ENCODE assay signal across 8 cellular contexts in genomic region chr4:56468097-56468422, GRCh38. TPM values are rescaled to one million over a fixed set of nuclear protein-coding genes. Genes with fewer than 3 reads are reported as not detected.
DNase-seq lines count a peak whose midpoint lies in the region; ATAC-seq and TF ChIP-seq lines count a peak whose summit lies in the region.

No MANE protein-coding gene starts in this region.

- H3K4me1 ChIP-seq in GM23248 (ENCODE audit: insufficient read depth), result peaks cover 34% of the 10 kb centered on the region

- H2AFZ ChIP-seq in GM23248, result peak overlapping the region; percentile 89

- H3K4me2 ChIP-seq in GM23248 (ENCODE audit: unreplicated experiment), result peak overlapping the region; percentile 91

- CTCF ChIA-PET in activated CD8-positive, alpha-beta memory T cell treated with anti-CD3 and anti-CD28 coated beads, Interleukin-2, amount 10 ng/mL, durations not matched to agents 7 days and 5 days (lab: Charles Lee), result interaction anchor here (0.9 to 1.9 kb wide), 7 partner anchors 15 to 519 kb away, joined by 3 to 7 read pairs (median 4); partner anchors contain the start of genes CEP135, PAICS and PPAT
- CTCF ChIA-PET in activated CD4-positive, alpha-beta memory T cell treated with anti-CD3 and anti-CD28 coated beads for 36 hours (lab: Charles Lee), result interaction anchor here (0.7 to 2.2 kb wide), 7 partner anchors 24 to 368 kb away, joined by 3 to 7 read pairs (median 4); partner anchors contain the start of genes PAICS and PPAT

- intact Hi-C loops in activated CD4-positive, alpha-beta memory T cell treated with anti-CD3 and anti-CD28 coated beads for 36 hours (cut with micrococcal nuclease), result loop anchor here (2.0 to 10.0 kb wide), 2 partner anchors 439 to 507 kb away; partner anchors contain the start of genes NOA1, POLR2B and REST

- 0 to 1% methylated on average over 10 of the region's 10 CpGs for WGBS in GM23248 (ENCODE audit: low coverage in 1 of 2, low lambda C conversion rate in 2 of 2, missing lambda C conversion rate in 2 of 2), 2 experiments

- TF ChIP-seq CTCF in fibroblast of pulmonary artery (IDR thresholded peaks at IDR 0.05; ENCODE audit: low read length, missing control alignments) (no peak), nephron progenitor cell (IDR thresholded peaks at IDR 0.05) (no peak)

- no peaks in the 10 kb centered on the region for H3K9me3 Mint-ChIP-seq in activated CD8-positive, alpha-beta memory T cell treated with anti-CD3 and anti-CD28 coated beads, Interleukin-2, amount 10 ng/mL, durations not matched to agents 7 days and 5 days (ENCODE audit: low read depth)
- H3K9me3 Mint-ChIP-seq in activated CD4-positive, alpha-beta memory T cell treated with anti-CD3 and anti-CD28 coated beads for 36 hours, result no peaks in the 10 kb centered on the region
- H3K9me3 Mint-ChIP-seq in nephron progenitor cell, result no peaks in the 10 kb centered on the region

- no peak for TF ChIP-seq EP300 in Ishikawa (IDR thresholded peaks at IDR 0.05; ENCODE audit: borderline replicate concordance)

- peak; percentile 62 for DNase-seq in activated CD8-positive, alpha-beta memory T cell treated with anti-CD3 and anti-CD28 coated beads, Interleukin-2, amount 10 ng/mL, durations not matched to agents 7 days and 5 days
- no peak for DNase-seq in activated CD8-positive, alpha-beta memory T cell treated with anti-CD3 and anti-CD28 coated beads, Interleukin-2, amount 50 U/mL, for 48 hours
- DNase-seq in GM23248 (peak; percentile 73), fibroblast of pulmonary artery (ENCODE audit: low read depth) (peak; percentile 24), nephron progenitor cell (peak; percentile 19)
- peak; percentile 49 for DNase-seq in activated CD4-positive, alpha-beta memory T cell treated with anti-CD3 and anti-CD28 coated beads for 36 hours
- DNase-seq in NK-92 treated with Interleukin-12 subunit alpha and Interleukin-12 subunit beta, amount 100 ng/mL, for 24 hours (lab: John Stamatoyannopoulos, UW), result no peak

- H3K36me3 ChIP-seq in GM23248 (ENCODE audit: low read depth), result peaks cover 32% of the 10 kb centered on the region

- H3K27me3 ChIP-seq in GM23248 (replicated peaks; ENCODE audit: insufficient read depth), result no peaks in the 10 kb centered on the region

- H3K27me3 Mint-ChIP-seq in activated CD8-positive, alpha-beta memory T cell treated with anti-CD3 and anti-CD28 coated beads, Interleukin-2, amount 10 ng/mL, durations not matched to agents 7 days and 5 days, result no peaks in the 10 kb centered on the region
- no peaks in the 10 kb centered on the region for H3K27me3 Mint-ChIP-seq in activated CD4-positive, alpha-beta memory T cell treated with anti-CD3 and anti-CD28 coated beads for 36 hours
- H3K27me3 Mint-ChIP-seq in nephron progenitor cell (ENCODE audit: low read depth, poor library complexity), result no peaks in the 10 kb centered on the region

- H4K20me1 ChIP-seq in GM23248 (ENCODE audit: insufficient read depth), result no peaks in the 10 kb centered on the region; the same call in none of the 2 replicates

- ATAC-seq in activated CD8-positive, alpha-beta memory T cell treated with anti-CD3 and anti-CD28 coated beads, Interleukin-2, amount 10 ng/mL, durations not matched to agents 7 days and 5 days, result peak; percentile 55

- peaks cover 27% of the 10 kb centered on the region for H3F3A ChIP-seq in GM23248 (ENCODE audit: insufficient read depth)

- POLR2A ChIA-PET in activated CD4-positive, alpha-beta memory T cell treated with anti-CD3 and anti-CD28 coated beads for 36 hours (lab: Charles Lee), result interaction anchor here (0.7 to 2.4 kb wide), 6 partner anchors 8 to 81 kb away, joined by 3 to 31 read pairs (median 4); partner anchors contain the start of genes AASDH, PAICS and PPAT

- in situ Hi-C loops in GM23248 (cut with MboI), result no loop called here

- H3K4me3 ChIP-seq in GM23248 (peak overlapping the region; percentile 98), fibroblast of pulmonary artery (replicated peaks; ENCODE audit: low read depth, low read length) (peak overlapping the region; percentile 99)

- H3K9me2 ChIP-seq in GM23248 (ENCODE audit: insufficient read depth), result no peaks in the 10 kb centered on the region

- H3K9me3 ChIP-seq in GM23248 (ENCODE audit: low read depth), result no peaks in the 10 kb centered on the region

- peak overlapping the region; percentile 100 for H3K27ac ChIP-seq in GM23248

- peak overlapping the region; percentile 100 for H3K9ac ChIP-seq in GM23248

- H3K27ac Mint-ChIP-seq in activated CD8-positive, alpha-beta memory T cell treated with anti-CD3 and anti-CD28 coated beads, Interleukin-2, amount 10 ng/mL, durations not matched to agents 7 days and 5 days, result peak overlapping the region; percentile 94
- H3K27ac Mint-ChIP-seq in activated CD4-positive, alpha-beta memory T cell treated with anti-CD3 and anti-CD28 coated beads for 36 hours, result peak overlapping the region; percentile 97
- peak overlapping the region; percentile 99 for H3K27ac Mint-ChIP-seq in nephron progenitor cell

- peaks cover 94% of the 10 kb centered on the region for H3K79me2 ChIP-seq in GM23248 (ENCODE audit: insufficient read depth)

- H3K4me3 Mint-ChIP-seq in activated CD8-positive, alpha-beta memory T cell treated with anti-CD3 and anti-CD28 coated beads, Interleukin-2, amount 10 ng/mL, durations not matched to agents 7 days and 5 days, result peak overlapping the region; percentile 95
- peak overlapping the region; percentile 98 for H3K4me3 Mint-ChIP-seq in activated CD4-positive, alpha-beta memory T cell treated with anti-CD3 and anti-CD28 coated beads for 36 hours
- H3K4me3 Mint-ChIP-seq in nephron progenitor cell, result peak overlapping the region; percentile 97

- H3K36me3 Mint-ChIP-seq in activated CD8-positive, alpha-beta memory T cell treated with anti-CD3 and anti-CD28 coated beads, Interleukin-2, amount 10 ng/mL, durations not matched to agents 7 days and 5 days, result peaks cover 35% of the 10 kb centered on the region
- H3K36me3 Mint-ChIP-seq in activated CD4-positive, alpha-beta memory T cell treated with anti-CD3 and anti-CD28 coated beads for 36 hours, result peaks cover 32% of the 10 kb centered on the region
- H3K36me3 Mint-ChIP-seq in nephron progenitor cell (ENCODE audit: low read depth), result peaks cover 34% of the 10 kb centered on the region

- no peak for TF ChIP-seq RAD21 in Ishikawa (IDR thresholded peaks at IDR 0.05; ENCODE audit: low read depth)

- peaks cover 49% of the 10 kb centered on the region for H3K4me1 Mint-ChIP-seq in activated CD8-positive, alpha-beta memory T cell treated with anti-CD3 and anti-CD28 coated beads, Interleukin-2, amount 10 ng/mL, durations not matched to agents 7 days and 5 days
- peaks cover 36% of the 10 kb centered on the region for H3K4me1 Mint-ChIP-seq in activated CD4-positive, alpha-beta memory T cell treated with anti-CD3 and anti-CD28 coated beads for 36 hours (ENCODE audit: low read depth)
- peaks cover 54% of the 10 kb centered on the region for H3K4me1 Mint-ChIP-seq in nephron progenitor cell

TF ChIP-seq in Ishikawa, 13 proteins besides CTCF, POLR2A, EP300 and RAD21:
- TF ChIP-seq TEAD4 (IDR thresholded peaks at IDR 0.05) (no peak), USF1 (IDR thresholded peaks at IDR 0.05) (0 out of 2 replicates have a peak, but pooled peaks have one; percentile 22), ZBTB7A (IDR thresholded peaks at IDR 0.05; ENCODE audit: low read depth) (no peak), CREB1 (IDR thresholded peaks at IDR 0.05; ENCODE audit: low read depth) (peak; percentile 17; the same call in 1 of the 2 replicates)
TF ChIP-seq in Ishikawa: peak in this region for 2.

RNA-seq across cellular contexts. Expression of gene SRP72, which starts 0.6 kb away (rescaled TPM):
- total RNA-seq in activated CD8-positive, alpha-beta memory T cell treated with anti-CD3 and anti-CD28 coated beads, Interleukin-2, amount 10 ng/mL, durations not matched to agents 7 days and 5 days, result 100 to 1,000 TPM; 126 to 167 TPM
- total RNA-seq in GM23248 (2014; rRNA removed; shearing (Covaris generic)), result 64.7 and 70.0 TPM in 2 replicates
- 128 and 146 TPM in 2 replicates for polyA plus RNA-seq in GM23248 (2016; fragmentation: Nextera tagmentation; extraction: Ambion mirVana)
- 100 to 1,000 TPM; 183 to 184 TPM for total RNA-seq in activated CD4-positive, alpha-beta memory T cell treated with anti-CD3 and anti-CD28 coated beads for 36 hours

RNA-seq across cellular contexts. Expression of gene PAICS, which starts 32.0 kb away (rescaled TPM):
- 100 to 1,000 TPM; 130 to 207 TPM for total RNA-seq in activated CD8-positive, alpha-beta memory T cell treated with anti-CD3 and anti-CD28 coated beads, Interleukin-2, amount 10 ng/mL, durations not matched to agents 7 days and 5 days
- 40.2 and 42.4 TPM in 2 replicates for total RNA-seq in GM23248 (2014; rRNA removed; shearing (Covaris generic))
- 80.2 and 82.2 TPM in 2 replicates for polyA plus RNA-seq in GM23248 (2016; fragmentation: Nextera tagmentation; extraction: Ambion mirVana)
- total RNA-seq in activated CD4-positive, alpha-beta memory T cell treated with anti-CD3 and anti-CD28 coated beads for 36 hours, result 100 to 1,000 TPM; 318 to 325 TPM

RNA-seq across cellular contexts. Expression of gene PPAT, which starts 32.6 kb away (rescaled TPM):
- 10 to 100 TPM; 27.1 to 41.4 TPM for total RNA-seq in activated CD8-positive, alpha-beta memory T cell treated with anti-CD3 and anti-CD28 coated beads, Interleukin-2, amount 10 ng/mL, durations not matched to agents 7 days and 5 days
- total RNA-seq in GM23248 (2014; rRNA removed; shearing (Covaris generic)), result 8.5 and 19.1 TPM in 2 replicates
- 8.0 and 8.6 TPM in 2 replicates for polyA plus RNA-seq in GM23248 (2016; fragmentation: Nextera tagmentation; extraction: Ambion mirVana)
- total RNA-seq in activated CD4-positive, alpha-beta memory T cell treated with anti-CD3 and anti-CD28 coated beads for 36 hours, result 10 to 100 TPM; 34.4 to 37.7 TPM

RNA-seq across cellular contexts. Expression of gene ARL9, which starts 37.5 kb away (rescaled TPM):
- under 1 TPM in 1 of 2 experiments, not detected in 1; 0.55 TPM for total RNA-seq in activated CD8-positive, alpha-beta memory T cell treated with anti-CD3 and anti-CD28 coated beads, Interleukin-2, amount 10 ng/mL, durations not matched to agents 7 days and 5 days
- not detected in 2 replicates for total RNA-seq in GM23248 (2014; rRNA removed; shearing (Covaris generic))
- polyA plus RNA-seq in GM23248 (2016; fragmentation: Nextera tagmentation; extraction: Ambion mirVana), result 0.24 and 0.29 TPM in 2 replicates
- total RNA-seq in activated CD4-positive, alpha-beta memory T cell treated with anti-CD3 and anti-CD28 coated beads for 36 hours, result not detected

Comparison
In these comparisons a context has a peak if more than half of its experiments do, and no peak if none do; other contexts are left out.
1. DNase-seq: peak in activated CD8-positive, alpha-beta memory T cell treated with anti-CD3 and anti-CD28 coated beads, Interleukin-2, amount 10 ng/mL, durations not matched to agents 7 days and 5 days (single experiment), GM23248 (single experiment), activated CD4-positive, alpha-beta memory T cell treated with anti-CD3 and anti-CD28 coated beads for 36 hours (single experiment), fibroblast of pulmonary artery (single experiment) and nephron progenitor cell (single experiment); none in activated CD8-positive, alpha-beta memory T cell treated with anti-CD3 and anti-CD28 coated beads, Interleukin-2, amount 50 U/mL, for 48 hours (single experiment) and NK-92 treated with Interleukin-12 subunit alpha and Interleukin-12 subunit beta, amount 100 ng/mL, for 24 hours (single experiment).
2. Peak in every context shown above with its lines, with median percentiles within 50 percentile points of each other: H3K27ac Mint-ChIP-seq and H3K4me3 Mint-ChIP-seq.